29 cellular contexts compared by ENCODE assay signal in the genomic region with DNA sequence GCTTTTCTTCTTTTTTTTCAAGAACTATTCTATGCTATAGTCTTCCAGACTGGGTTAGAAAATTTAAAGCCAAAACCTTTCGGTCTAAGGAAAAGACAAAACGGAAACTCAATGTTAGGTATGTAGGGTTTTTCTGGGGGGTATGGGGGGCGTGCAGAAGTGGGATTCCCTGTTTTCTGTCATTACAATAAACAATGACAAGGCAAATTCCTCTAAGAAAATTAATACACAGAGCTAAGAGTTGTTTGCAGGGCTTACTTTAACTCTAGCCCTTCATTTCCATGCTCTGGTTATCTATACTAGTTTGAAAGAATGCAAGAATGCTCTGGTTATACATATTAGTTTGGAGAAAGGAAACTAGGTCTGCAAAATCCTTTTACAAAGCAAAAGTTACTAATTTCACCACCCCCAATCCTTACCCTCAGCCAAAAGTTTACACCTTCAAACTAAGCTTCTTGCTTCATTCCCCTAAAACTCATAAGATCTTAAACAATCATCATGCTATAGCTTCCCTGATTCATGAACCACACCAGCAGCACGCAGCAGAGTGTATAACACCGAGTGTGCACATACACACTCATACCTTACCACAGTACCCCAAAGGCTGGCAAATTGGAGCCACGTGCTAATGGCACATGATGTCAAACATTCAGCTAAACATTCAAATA.
DNase-seq lines count a peak whose midpoint lies in the region; ATAC-seq, FAIRE-seq and TF ChIP-seq lines count a peak whose summit lies in the region.
"Had no signal": no experiment of that assay in that cellular context is flagged by ENCODE, and none has a peak within 500 bp of the region (broad histone marks: within the 10 kb centered on the region; RNA-seq: fewer than 3 reads in every experiment).

No MANE protein-coding gene starts in this region.

- POLR2A ChIA-PET in K562 (lab: Yijun Ruan, JAX) = interaction anchor here (0.7 to 2.9 kb wide), 10 partner anchors 9 to 1459 kb away, joined by 3 to 7 read pairs (median 3); no protein-coding TSS in a partner anchor

- no peak overlapping the region for H3K4me3 ChIP-seq in HUES64 (ENCODE audit: low read length)
- peak overlapping the region; percentile 32; the same call in 1 of the 2 replicates for H3K4me3 ChIP-seq in K562
- peak overlapping the region in 1 of 3 donors; percentile 58 for H3K4me3 ChIP-seq in right lobe of liver
- H3K4me3 ChIP-seq in spleen = no peak overlapping the region
- H3K4me3 ChIP-seq: BLaER1 treated with 17β-estradiol and CSF1 and Interleukin-3, amounts not matched to agents 10 nM and 100 nM; gastrocnemius medialis; left lung; PC-9; upper lobe of right lung had no signal

- H3K79me2 ChIP-seq in K562 (ENCODE audit: control insufficient read depth, insufficient read depth, low read length) = peaks cover 47% of the 10 kb centered on the region

- H3K36me3 Mint-ChIP-seq in progenitor cell of endocrine pancreas (ENCODE audit: insufficient read depth) = peaks cover 15% of the 10 kb centered on the region
- H3K36me3 Mint-ChIP-seq: activated naive CD4-positive, alpha-beta T cell treated with anti-CD3 and anti-CD28 coated beads, Interleukin-2, amount 10 ng/mL, durations not matched to agents 7 days and 5 days had no signal

- DNase-seq in K562 (ENCODE audit: extremely low read depth in 1 of 4, low spot score in 3 of 4) (no peak), right lobe of liver (no peak), progenitor cell of endocrine pancreas (ENCODE audit: low spot score, unreplicated experiment) (no peak), NCI-H526 (lab: John Stamatoyannopoulos, UW) (no peak), T-helper 2 cell (no peak), spleen (no peak)
- DNase-seq: activated CD4-positive, alpha-beta T cell treated with anti-CD3 and anti-CD28 coated beads for 36 hours; activated CD8-positive, alpha-beta T cell treated with anti-CD3 and anti-CD28 coated beads for 36 hours; activated naive CD4-positive, alpha-beta T cell treated with anti-CD3 and anti-CD28 coated beads, Interleukin-2, amount 10 ng/mL, durations not matched to agents 7 days and 5 days; brain microvascular endothelial cell; DMS53; gastrocnemius medialis; KG1; left lung; NCI-H1417 treated with DMSO at 0.1 percent for 48 hours; NCI-H2081; NCI-H2227 treated with DMSO at 0.1 percent for 48 hours; NCI-H526 treated with DMSO at 0.1 percent for 48 hours; NK-92 treated with Interleukin-12 subunit alpha and Interleukin-12 subunit beta, amount 100 ng/mL, for 24 hours; PC-9; stimulated activated naive B cell treated with anti-CD40 and anti-IgM and Interleukin-4, amounts not matched to agents 10 μg/mL and 1 μg/mL and 100 μg/mL, for 72 hours; substantia nigra; upper lobe of right lung had no signal

- H3K27ac ChIP-seq in HUES64 (ENCODE audit: low read depth, low read length) = peak overlapping the region; percentile 75
- H3K27ac ChIP-seq in K562 (ENCODE audit: extremely low read depth, low read depth, low read length) = peak overlapping the region; percentile 71
- H3K27ac ChIP-seq in right lobe of liver = peak overlapping the region in 2 of 3 donors; percentile 28 to 62
- no peak overlapping the region for H3K27ac ChIP-seq in spleen
- H3K27ac ChIP-seq: BLaER1 treated with 17β-estradiol and CSF1 and Interleukin-3, amounts not matched to agents 10 nM and 100 nM; brain microvascular endothelial cell; gastrocnemius medialis; left lung; PC-9; upper lobe of right lung had no signal

- H3K9ac ChIP-seq in HUES64 (ENCODE audit: low read depth, low read length) (peak overlapping the region; percentile 67; the same call in 1 of the 2 replicates), K562 (ENCODE audit: insufficient read depth in 1 of 2, low read depth in 2 of 2, low read length in 2 of 2) (peak overlapping the region in 1 of 2 experiments; percentile 57; a peak in 2 of 4 replicates)
- H3K9ac ChIP-seq: BLaER1 treated with 17β-estradiol and CSF1 and Interleukin-3, amounts not matched to agents 10 nM and 100 nM had no signal

- H3K36me3 ChIP-seq in HUES64 (ENCODE audit: insufficient read depth, low read length) (no peaks in the 10 kb centered on the region), K562 (ENCODE audit: control insufficient read depth, insufficient read depth, low read length) (no peaks in the 10 kb centered on the region), right lobe of liver (no peaks in the 10 kb centered on the region), spleen (no peaks in the 10 kb centered on the region)
- H3K36me3 ChIP-seq: BLaER1 treated with 17β-estradiol and CSF1 and Interleukin-3, amounts not matched to agents 10 nM and 100 nM; brain microvascular endothelial cell; gastrocnemius medialis; left lung; upper lobe of right lung had no signal

- H3K4me3 Mint-ChIP-seq in progenitor cell of endocrine pancreas (ENCODE audit: low read depth) = peak overlapping the region; percentile 77
- H3K4me3 Mint-ChIP-seq: activated CD4-positive, alpha-beta T cell treated with anti-CD3 and anti-CD28 coated beads for 36 hours; activated CD8-positive, alpha-beta T cell treated with anti-CD3 and anti-CD28 coated beads for 36 hours; activated naive CD4-positive, alpha-beta T cell treated with anti-CD3 and anti-CD28 coated beads, Interleukin-2, amount 10 ng/mL, durations not matched to agents 7 days and 5 days; stimulated activated naive B cell treated with anti-CD40 and anti-IgM and Interleukin-4, amounts not matched to agents 10 μg/mL and 1 μg/mL and 100 μg/mL, for 72 hours; T-helper 2 cell treated with Interferon-gamma antibody and Interleukin-4, amounts not matched to agents 5 μg/mL and 100 μg/mL, for 36 hours had no signal

- no peaks in the 10 kb centered on the region for H3K9me1 ChIP-seq in K562 (ENCODE audit: control insufficient read depth, insufficient read depth, low read length)

- no peak for TF ChIP-seq EP300 in K562 (IDR thresholded peaks at IDR 0.05; ENCODE audit: low read length)

- peak; percentile 49 for FAIRE-seq in K562 (lab: Jason Lieb, UNC)
- FAIRE-seq: islet of Langerhans had no signal

- TF ChIP-seq CTCF in K562 (IDR thresholded peaks at IDR 0.05 in 2 of 3, conservative IDR thresholded peaks at IDR 0.05 in 1 of 3; ENCODE audit: insufficient read depth in 2 of 3, low read depth in 1 of 3, low read length in 3 of 3) (no peak), right lobe of liver (IDR thresholded peaks at IDR 0.05) (no peak), progenitor cell of endocrine pancreas (IDR thresholded peaks at IDR 0.05; ENCODE audit: unreplicated experiment) (no peak), spleen (IDR thresholded peaks at IDR 0.05 in 8 of 11, conservative IDR thresholded peaks at IDR 0.05 in 3 of 11) (no peak)

- H3K27ac Mint-ChIP-seq in progenitor cell of endocrine pancreas = peak overlapping the region; percentile 96
- H3K27ac Mint-ChIP-seq: activated CD4-positive, alpha-beta T cell treated with anti-CD3 and anti-CD28 coated beads for 36 hours; activated CD8-positive, alpha-beta T cell treated with anti-CD3 and anti-CD28 coated beads for 36 hours; activated naive CD4-positive, alpha-beta T cell treated with anti-CD3 and anti-CD28 coated beads, Interleukin-2, amount 10 ng/mL, durations not matched to agents 7 days and 5 days; stimulated activated naive B cell treated with anti-CD40 and anti-IgM and Interleukin-4, amounts not matched to agents 10 μg/mL and 1 μg/mL and 100 μg/mL, for 72 hours; T-helper 2 cell treated with Interferon-gamma antibody and Interleukin-4, amounts not matched to agents 5 μg/mL and 100 μg/mL, for 36 hours had no signal

- 88% methylated on average over 5 of the region's 6 CpGs for WGBS in HUES64
- WGBS in K562 (ENCODE audit: insufficient coverage, low coverage, missing lambda C conversion rate) = 25% methylated on average over 6 of the region's 6 CpGs
- WGBS in right lobe of liver (ENCODE audit: insufficient coverage, low coverage, low lambda C conversion rate, missing lambda C conversion rate) = 67% methylated on average over 6 of the region's 6 CpGs
- WGBS in spleen, 5 donors = 82 to 90% (median 86%) methylated on average over 6 of the region's 6 CpGs

- no peaks in the 10 kb centered on the region for H4K20me1 ChIP-seq in K562 (replicated peaks; ENCODE audit: control insufficient read depth, insufficient read depth, low read length)
- H4K20me1 ChIP-seq: BLaER1 treated with 17β-estradiol and CSF1 and Interleukin-3, amounts not matched to agents 10 nM and 100 nM had no signal

- in situ Hi-C loops in K562 (cut with MboI) = no loop called here

- intact Hi-C loops in K562 (cut with micrococcal nuclease) = loop anchor here (5.0 kb wide), 1 partner anchor 39 kb away; no protein-coding TSS in a partner anchor
- intact Hi-C loops in right lobe of liver (cut with DNase I) = no loop called here
- intact Hi-C loops in spleen (cut with DNase I; ENCODE audit: low total_unique reads) = no loop called here

- H3K9me3 ChIP-seq in HUES64 (ENCODE audit: insufficient read depth, low read depth, low read length) (no peaks in the 10 kb centered on the region), K562 (replicated peaks; ENCODE audit: control insufficient read depth, insufficient read depth, low read depth, low read length) (no peaks in the 10 kb centered on the region), right lobe of liver (no peaks in the 10 kb centered on the region), spleen (no peaks in the 10 kb centered on the region)
- H3K9me3 ChIP-seq: BLaER1 treated with 17β-estradiol and CSF1 and Interleukin-3, amounts not matched to agents 10 nM and 100 nM; gastrocnemius medialis; left lung; upper lobe of right lung had no signal

- CTCF ChIA-PET in K562 (lab: Yijun Ruan, JAX; ENCODE audit: low intra/inter-chr PET ratio) = interaction anchor here (1.2 kb wide), 1 partner anchor 116 kb away, joined by 3 read pairs; no protein-coding TSS in a partner anchor

- no peaks in the 10 kb centered on the region for H3K27me3 Mint-ChIP-seq in progenitor cell of endocrine pancreas

- H3K4me1 Mint-ChIP-seq in progenitor cell of endocrine pancreas (ENCODE audit: low read depth) = peaks cover 66% of the 10 kb centered on the region
- H3K4me1 Mint-ChIP-seq: activated CD4-positive, alpha-beta T cell treated with anti-CD3 and anti-CD28 coated beads for 36 hours; activated naive CD4-positive, alpha-beta T cell treated with anti-CD3 and anti-CD28 coated beads, Interleukin-2, amount 10 ng/mL, durations not matched to agents 7 days and 5 days had no signal

- BruUV-seq in K562 (replicated peaks; lab: Mats Ljungman, UMichigan) = no TSS peak

- H3K4me2 ChIP-seq in K562 (ENCODE audit: insufficient read depth, low read length) = peak overlapping the region; percentile 26; the same call in 1 of the 2 replicates
- H3K4me2 ChIP-seq: BLaER1 treated with 17β-estradiol and CSF1 and Interleukin-3, amounts not matched to agents 10 nM and 100 nM; PC-9 had no signal

- TF ChIP-seq POLR2A in K562 (conservative IDR thresholded peaks at IDR 0.05) = no peak
- no peak for TF ChIP-seq POLR2A in right lobe of liver (IDR thresholded peaks at IDR 0.05)
- TF ChIP-seq POLR2A in spleen (IDR thresholded peaks at IDR 0.05) = no peak

- ATAC-seq in K562 = peak; percentile 43
- no peak for ATAC-seq in right lobe of liver
- no peak for ATAC-seq in HG02885 (IDR thresholded peaks at IDR 0.05; ENCODE audit: poor library complexity, unreplicated experiment)
- ATAC-seq: activated CD4-positive, alpha-beta T cell treated with anti-CD3 and anti-CD28 coated beads for 36 hours; activated CD8-positive, alpha-beta T cell treated with anti-CD3 and anti-CD28 coated beads for 36 hours; left lung; Right ventricle myocardium inferior; stimulated activated naive B cell treated with anti-CD40 and anti-IgM and Interleukin-4, amounts not matched to agents 10 μg/mL and 1 μg/mL and 100 μg/mL, for 72 hours; upper lobe of right lung had no signal

- peak overlapping the region; percentile 79; the same call in 1 of the 2 replicates for H2AFZ ChIP-seq in K562 (ENCODE audit: low read depth, low read length)
- H2AFZ ChIP-seq: PC-9 had no signal

- H3K27me3 ChIP-seq in HUES64 (ENCODE audit: insufficient read depth, low read length) (no peaks in the 10 kb centered on the region), K562 (ENCODE audit: control insufficient read depth in 2 of 2, insufficient read depth in 2 of 2, low read length in 2 of 2) (no peaks in the 10 kb centered on the region), right lobe of liver (no peaks in the 10 kb centered on the region), spleen (replicated peaks in 1 of 7) (no peaks in the 10 kb centered on the region)
- H3K27me3 ChIP-seq: BLaER1 treated with 17β-estradiol and CSF1 and Interleukin-3, amounts not matched to agents 10 nM and 100 nM; brain microvascular endothelial cell; gastrocnemius medialis; left lung; upper lobe of right lung had no signal

- H3K4me1 ChIP-seq in HUES64 (ENCODE audit: insufficient read depth, low read length) (peaks cover 66% of the 10 kb centered on the region), K562 (replicated peaks in 1 of 2; ENCODE audit: control insufficient read depth in 2 of 2, insufficient read depth in 2 of 2, low read length in 2 of 2) (peaks cover 9 to 36% of the 10 kb centered on the region in 2 experiments), right lobe of liver (peaks cover 0 to 46% (median 8%) of the 10 kb centered on the region in 4 donors), spleen (peaks cover 0 to 13% (median 0%) of the 10 kb centered on the region in 6 donors)

- no peak for TF ChIP-seq RAD21 in K562 (CRISPR knock-in tag; conservative IDR thresholded peaks at IDR 0.05 in 1 of 2, IDR thresholded peaks at IDR 0.05 in 1 of 2)

- peaks cover 7% of the 10 kb centered on the region for H3K9me3 Mint-ChIP-seq in progenitor cell of endocrine pancreas (ENCODE audit: low read depth)
- H3K9me3 Mint-ChIP-seq: activated CD8-positive, alpha-beta T cell treated with anti-CD3 and anti-CD28 coated beads for 36 hours; activated naive CD4-positive, alpha-beta T cell treated with anti-CD3 and anti-CD28 coated beads, Interleukin-2, amount 10 ng/mL, durations not matched to agents 7 days and 5 days; stimulated activated naive B cell treated with anti-CD40 and anti-IgM and Interleukin-4, amounts not matched to agents 10 μg/mL and 1 μg/mL and 100 μg/mL, for 72 hours; T-helper 2 cell treated with Interferon-gamma antibody and Interleukin-4, amounts not matched to agents 5 μg/mL and 100 μg/mL, for 36 hours had no signal

Comparison
In these comparisons a context has a peak if more than half of its experiments do, and no peak if none do; other contexts are left out.
1. H3K27ac ChIP-seq: peak in HUES64 (single experiment), K562 (single experiment) and right lobe of liver (2 of 3); none in spleen (0 of 8).